Comparison of ENCODE assay signal across 1 cellular context in genomic region chr1:25996966-25997758, GRCh38.
TF ChIP-seq lines count a peak whose summit lies in the region.

No MANE protein-coding gene starts in this region.

TF ChIP-seq in K562, 482 proteins besides CTCF, POLR2A, EP300 and RAD21 (continued from another document):
- TF ChIP-seq ZBTB33 (CRISPR knock-in tag; IDR thresholded peaks at IDR 0.05) (no peak), KLF10 (CRISPR knock-in tag; IDR thresholded peaks at IDR 0.05) (no peak), KAT7 (CRISPR knock-in tag; IDR thresholded peaks at IDR 0.05; ENCODE audit: borderline replicate concordance) (peak; percentile 74; the same call in 1 of the 2 replicates), NR2C2 (CRISPR knock-in tag; IDR thresholded peaks at IDR 0.05) (no peak), NR2C2 (tag; IDR thresholded peaks at IDR 0.05) (peak; percentile 74), BCOR (IDR thresholded peaks at IDR 0.05) (0 out of 2 replicates have a peak, but pooled peaks have one; percentile 17), CREM (IDR thresholded peaks at IDR 0.05; ENCODE audit: low read depth) (peak; percentile 19; the same call in 1 of the 2 replicates), POLR2B (IDR thresholded peaks at IDR 0.05; ENCODE audit: low read depth, partially characterized antibody) (peak; percentile 52), ZKSCAN3 (CRISPR knock-in tag; IDR thresholded peaks at IDR 0.05) (no peak), ZNF354B (CRISPR knock-in tag; IDR thresholded peaks at IDR 0.05) (no peak), C11orf30 (IDR thresholded peaks at IDR 0.05; ENCODE audit: low read depth) (no peak), XRCC4 (IDR thresholded peaks at IDR 0.05; ENCODE audit: extremely low read depth, insufficient read depth, insufficient read length) (no peak), MTA3 (IDR thresholded peaks at IDR 0.05; ENCODE audit: borderline replicate concordance) (0 out of 2 replicates have a peak, but pooled peaks have one; percentile 46), ZEB2 (IDR thresholded peaks at IDR 0.05) (peak; percentile 56; the same call in 1 of the 2 replicates), ZBTB17 (CRISPR knock-in tag; IDR thresholded peaks at IDR 0.05) (peak; percentile 85; the same call in 1 of the 2 replicates), HDAC1 (IDR thresholded peaks at IDR 0.05) (no peak), ETV1 (tag; conservative IDR thresholded peaks at IDR 0.05; ENCODE audit: low read depth) (peak; percentile 76), IFI16 (CRISPR knock-in tag; IDR thresholded peaks at IDR 0.05) (0 out of 2 replicates have a peak, but pooled peaks have one; percentile 4), MLLT1 (IDR thresholded peaks at IDR 0.05) (peak in 1 of 2 experiments; percentile 75; a peak in 2 of 4 replicates), ZNF263 (CRISPR knock-in tag; IDR thresholded peaks at IDR 0.05; ENCODE audit: borderline replicate concordance) (no peak), ETV5 (CRISPR knock-in tag; IDR thresholded peaks at IDR 0.05; ENCODE audit: low read depth) (peak; percentile 71), SOX6 (IDR thresholded peaks at IDR 0.05) (peak; percentile 83), ZKSCAN1 (IDR thresholded peaks at IDR 0.05; ENCODE audit: low read depth, low read length) (no peak), ZNF76 (CRISPR knock-in tag; IDR thresholded peaks at IDR 0.05; ENCODE audit: borderline replicate concordance) (no peak), CEBPG (CRISPR knock-in tag; IDR thresholded peaks at IDR 0.05) (peak; percentile 84), CEBPG (tag; conservative IDR thresholded peaks at IDR 0.05 in 1 of 2, IDR thresholded peaks at IDR 0.05 in 1 of 2) (peak; percentile 96 to 97), ID3 (CRISPR knock-in tag; IDR thresholded peaks at IDR 0.05) (no peak), ID3 (tag; IDR thresholded peaks at IDR 0.05) (0 out of 2 replicates have a peak, but pooled peaks have one; percentile 46), SMARCE1 (IDR thresholded peaks at IDR 0.05) (peak; percentile 22; the same call in 1 of the 2 replicates), SMARCC2 (IDR thresholded peaks at IDR 0.05; ENCODE audit: low read depth) (0 out of 2 replicates have a peak, but pooled peaks have one; percentile 24), GTF2E2 (tag; IDR thresholded peaks at IDR 0.05) (peak; percentile 80), ZNF764 (CRISPR knock-in tag; IDR thresholded peaks at IDR 0.05; ENCODE audit: low read depth) (0 out of 2 replicates have a peak, but pooled peaks have one; percentile 8), CTBP1 (IDR thresholded peaks at IDR 0.05; ENCODE audit: borderline replicate concordance) (peak; percentile 76; the same call in 1 of the 2 replicates), ESRRB (CRISPR knock-in tag; IDR thresholded peaks at IDR 0.05; ENCODE audit: borderline replicate concordance) (no peak), CBFA2T2 (conservative IDR thresholded peaks at IDR 0.05) (peak; percentile 28; the same call in 1 of the 2 replicates), REST (CRISPR knock-in tag; IDR thresholded peaks at IDR 0.05; ENCODE audit: low read depth) (no peak), ARID1B (IDR thresholded peaks at IDR 0.05) (peak; percentile 36; the same call in 1 of the 2 replicates), ZNF431 (CRISPR knock-in tag; IDR thresholded peaks at IDR 0.05) (0 out of 2 replicates have a peak, but pooled peaks have one; percentile 38), LEF1 (IDR thresholded peaks at IDR 0.05) (peak; percentile 24; the same call in 1 of the 2 replicates), ESRRA (IDR thresholded peaks at IDR 0.05; ENCODE audit: borderline replicate concordance, low read depth) (peak; percentile 44; the same call in 1 of the 2 replicates), FOXK2 (conservative IDR thresholded peaks at IDR 0.05 in 1 of 2, IDR thresholded peaks at IDR 0.05 in 1 of 2; ENCODE audit: low read depth in 2 of 2) (0 out of 4 replicates have a peak, but pooled peaks of 1 of the 2 experiments have one; percentile 20), SMAD4 (CRISPR knock-in tag; conservative IDR thresholded peaks at IDR 0.05) (peak; percentile 73), CEBPB (tag; IDR thresholded peaks at IDR 0.05) (peak; percentile 98)
- TF ChIP-seq, protein P1, sequence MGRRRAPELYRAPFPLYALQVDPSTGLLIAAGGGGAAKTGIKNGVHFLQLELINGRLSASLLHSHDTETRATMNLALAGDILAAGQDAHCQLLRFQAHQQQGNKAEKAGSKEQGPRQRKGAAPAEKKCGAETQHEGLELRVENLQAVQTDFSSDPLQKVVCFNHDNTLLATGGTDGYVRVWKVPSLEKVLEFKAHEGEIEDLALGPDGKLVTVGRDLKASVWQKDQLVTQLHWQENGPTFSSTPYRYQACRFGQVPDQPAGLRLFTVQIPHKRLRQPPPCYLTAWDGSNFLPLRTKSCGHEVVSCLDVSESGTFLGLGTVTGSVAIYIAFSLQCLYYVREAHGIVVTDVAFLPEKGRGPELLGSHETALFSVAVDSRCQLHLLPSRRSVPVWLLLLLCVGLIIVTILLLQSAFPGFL (CRISPR knock-in tag; IDR thresholded peaks at IDR 0.05) = 0 out of 2 replicates have a peak, but pooled peaks have one; percentile 32
- TF ChIP-seq, protein P2, sequence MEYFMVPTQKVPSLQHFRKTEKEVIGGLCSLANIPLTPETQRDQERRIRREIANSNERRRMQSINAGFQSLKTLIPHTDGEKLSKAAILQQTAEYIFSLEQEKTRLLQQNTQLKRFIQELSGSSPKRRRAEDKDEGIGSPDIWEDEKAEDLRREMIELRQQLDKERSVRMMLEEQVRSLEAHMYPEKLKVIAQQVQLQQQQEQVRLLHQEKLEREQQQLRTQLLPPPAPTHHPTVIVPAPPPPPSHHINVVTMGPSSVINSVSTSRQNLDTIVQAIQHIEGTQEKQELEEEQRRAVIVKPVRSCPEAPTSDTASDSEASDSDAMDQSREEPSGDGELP (CRISPR knock-in tag; IDR thresholded peaks at IDR 0.05; ENCODE audit: borderline replicate concordance) = peak; percentile 58; the same call in 1 of the 2 replicates
